ENCODE assay signal across 1 cellular context in the genomic region with DNA sequence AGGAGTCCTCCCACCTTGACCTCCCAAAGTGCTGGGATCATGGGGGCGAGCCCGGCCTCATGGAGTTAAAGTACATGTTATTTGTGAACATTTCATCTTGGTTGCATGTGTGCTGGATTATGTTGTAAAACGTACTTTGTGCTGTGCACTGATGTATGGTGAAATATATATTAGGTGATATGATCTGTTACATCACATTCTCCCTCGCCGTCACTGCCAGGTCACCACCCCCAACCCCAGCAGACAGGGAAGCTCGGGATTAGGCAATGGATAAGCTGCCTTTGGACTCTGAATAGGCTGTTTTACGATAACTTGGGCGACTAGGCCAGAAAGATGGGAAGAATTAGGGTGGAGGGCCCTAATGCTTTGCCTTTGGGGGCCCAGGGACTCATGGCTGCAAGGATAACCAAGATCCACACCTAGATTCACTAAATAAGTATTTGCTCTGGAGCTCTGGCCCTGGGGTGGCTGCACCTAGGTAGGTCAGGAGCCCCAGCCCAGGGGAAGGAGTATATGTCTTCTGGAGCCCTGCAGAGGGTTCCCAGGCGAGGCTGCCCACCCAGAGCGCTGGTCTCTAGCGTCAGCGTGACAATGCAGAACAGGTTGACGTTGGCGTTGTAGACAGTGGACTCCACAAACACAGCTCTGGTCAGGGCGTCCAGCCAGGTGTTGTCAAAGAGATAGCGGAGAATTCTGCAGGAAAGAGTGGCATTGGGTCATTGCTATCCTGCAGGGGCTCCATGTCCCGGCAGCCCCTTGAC.
A peak's percentile ranks its signal among the peaks of the same experiment; 100 is the strongest.
TF ChIP-seq lines count a peak whose summit lies in the region.

No MANE protein-coding gene starts in this region.

TF ChIP-seq in HepG2, 621 proteins besides CTCF, POLR2A, EP300 and RAD21 (continued from another document and continues in another):
- TF ChIP-seq, protein P1, sequence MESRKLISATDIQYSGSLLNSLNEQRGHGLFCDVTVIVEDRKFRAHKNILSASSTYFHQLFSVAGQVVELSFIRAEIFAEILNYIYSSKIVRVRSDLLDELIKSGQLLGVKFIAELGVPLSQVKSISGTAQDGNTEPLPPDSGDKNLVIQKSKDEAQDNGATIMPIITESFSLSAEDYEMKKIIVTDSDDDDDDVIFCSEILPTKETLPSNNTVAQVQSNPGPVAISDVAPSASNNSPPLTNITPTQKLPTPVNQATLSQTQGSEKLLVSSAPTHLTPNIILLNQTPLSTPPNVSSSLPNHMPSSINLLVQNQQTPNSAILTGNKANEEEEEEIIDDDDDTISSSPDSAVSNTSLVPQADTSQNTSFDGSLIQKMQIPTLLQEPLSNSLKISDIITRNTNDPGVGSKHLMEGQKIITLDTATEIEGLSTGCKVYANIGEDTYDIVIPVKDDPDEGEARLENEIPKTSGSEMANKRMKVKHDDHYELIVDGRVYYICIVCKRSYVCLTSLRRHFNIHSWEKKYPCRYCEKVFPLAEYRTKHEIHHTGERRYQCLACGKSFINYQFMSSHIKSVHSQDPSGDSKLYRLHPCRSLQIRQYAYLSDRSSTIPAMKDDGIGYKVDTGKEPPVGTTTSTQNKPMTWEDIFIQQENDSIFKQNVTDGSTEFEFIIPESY (CRISPR knock-in tag; IDR thresholded peaks at IDR 0.05) = peak; percentile 63; the same call in 1 of the 2 replicates
- TF ChIP-seq YEATS4 (CRISPR knock-in tag; IDR thresholded peaks at IDR 0.05; ENCODE audit: borderline replicate concordance) (no peak), ZNF720 (CRISPR knock-in tag; IDR thresholded peaks at IDR 0.05) (no peak), NFIC (IDR thresholded peaks at IDR 0.05; ENCODE audit: low read length) (0 out of 2 replicates have a peak, but pooled peaks have one; percentile 22), RFXAP (CRISPR knock-in tag; IDR thresholded peaks at IDR 0.05; ENCODE audit: borderline replicate concordance) (no peak), REPIN1 (CRISPR knock-in tag; IDR thresholded peaks at IDR 0.05; ENCODE audit: borderline replicate concordance, low read depth) (no peak), ZKSCAN1 (IDR thresholded peaks at IDR 0.05; ENCODE audit: low read length) (0 out of 2 replicates have a peak, but pooled peaks have one; percentile 21), TBX3 (IDR thresholded peaks at IDR 0.05; ENCODE audit: borderline replicate concordance) (peak; percentile 65; the same call in 1 of the 2 replicates), KMT2B (CRISPR knock-in tag; IDR thresholded peaks at IDR 0.05) (no peak), TEAD3 (CRISPR knock-in tag; optimal IDR thresholded peaks at IDR 0.05; ENCODE audit: borderline replicate concordance) (peak; percentile 46), STAT5B (CRISPR knock-in tag; IDR thresholded peaks at IDR 0.05) (no peak), ZNF121 (CRISPR knock-in tag; IDR thresholded peaks at IDR 0.05) (no peak), MAZ (IDR thresholded peaks at IDR 0.05; ENCODE audit: borderline replicate concordance, low read depth, low read length) (no peak; the same call in 1 of the 2 replicates), MAZ (CRISPR knock-in tag; IDR thresholded peaks at IDR 0.05; ENCODE audit: low read depth) (no peak), FOXP1 (IDR thresholded peaks at IDR 0.05) (no peak), FOXP1 (CRISPR knock-in tag; IDR thresholded peaks at IDR 0.05) (peak; percentile 27; the same call in 1 of the 2 replicates), ELF1 (CRISPR knock-in tag; IDR thresholded peaks at IDR 0.05) (no peak), ZNF30 (CRISPR knock-in tag; IDR thresholded peaks at IDR 0.05) (no peak), TARDBP (CRISPR knock-in tag; IDR thresholded peaks at IDR 0.05) (peak; percentile 33; the same call in 1 of the 2 replicates), ZNF333 (CRISPR knock-in tag; IDR thresholded peaks at IDR 0.05; ENCODE audit: borderline replicate concordance) (no peak), FIP1L1 (IDR thresholded peaks at IDR 0.05; ENCODE audit: borderline replicate concordance, insufficient read depth, low read depth, low read length) (no peak), PCBP2 (optimal IDR thresholded peaks at IDR 0.05; ENCODE audit: low read depth, low read length, poor library complexity, severe bottlenecking) (no peak), ZBTB7B (CRISPR knock-in tag; IDR thresholded peaks at IDR 0.05) (no peak), RFX5 (IDR thresholded peaks at IDR 0.05; ENCODE audit: low read depth, low read length) (no peak), SOX5 (CRISPR knock-in tag; IDR thresholded peaks at IDR 0.05; ENCODE audit: borderline replicate concordance) (0 out of 2 replicates have a peak, but pooled peaks have one; percentile 9), FOXK1 (CRISPR knock-in tag; IDR thresholded peaks at IDR 0.05; ENCODE audit: borderline replicate concordance, low read depth) (peak; percentile 61; the same call in 1 of the 2 replicates), DMAP1 (CRISPR knock-in tag; IDR thresholded peaks at IDR 0.05) (0 out of 2 replicates have a peak, but pooled peaks have one; percentile 37)
- TF ChIP-seq, protein P2, sequence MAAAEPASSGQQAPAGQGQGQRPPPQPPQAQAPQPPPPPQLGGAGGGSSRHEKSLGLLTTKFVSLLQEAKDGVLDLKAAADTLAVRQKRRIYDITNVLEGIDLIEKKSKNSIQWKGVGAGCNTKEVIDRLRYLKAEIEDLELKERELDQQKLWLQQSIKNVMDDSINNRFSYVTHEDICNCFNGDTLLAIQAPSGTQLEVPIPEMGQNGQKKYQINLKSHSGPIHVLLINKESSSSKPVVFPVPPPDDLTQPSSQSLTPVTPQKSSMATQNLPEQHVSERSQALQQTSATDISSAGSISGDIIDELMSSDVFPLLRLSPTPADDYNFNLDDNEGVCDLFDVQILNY (CRISPR knock-in tag; conservative IDR thresholded peaks at IDR 0.05) = no peak
- TF ChIP-seq, protein P3, sequence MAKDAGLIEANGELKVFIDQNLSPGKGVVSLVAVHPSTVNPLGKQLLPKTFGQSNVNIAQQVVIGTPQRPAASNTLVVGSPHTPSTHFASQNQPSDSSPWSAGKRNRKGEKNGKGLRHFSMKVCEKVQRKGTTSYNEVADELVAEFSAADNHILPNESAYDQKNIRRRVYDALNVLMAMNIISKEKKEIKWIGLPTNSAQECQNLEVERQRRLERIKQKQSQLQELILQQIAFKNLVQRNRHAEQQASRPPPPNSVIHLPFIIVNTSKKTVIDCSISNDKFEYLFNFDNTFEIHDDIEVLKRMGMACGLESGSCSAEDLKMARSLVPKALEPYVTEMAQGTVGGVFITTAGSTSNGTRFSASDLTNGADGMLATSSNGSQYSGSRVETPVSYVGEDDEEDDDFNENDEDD (CRISPR knock-in tag; IDR thresholded peaks at IDR 0.05; ENCODE audit: borderline replicate concordance) = no peak
- TF ChIP-seq, protein P4, sequence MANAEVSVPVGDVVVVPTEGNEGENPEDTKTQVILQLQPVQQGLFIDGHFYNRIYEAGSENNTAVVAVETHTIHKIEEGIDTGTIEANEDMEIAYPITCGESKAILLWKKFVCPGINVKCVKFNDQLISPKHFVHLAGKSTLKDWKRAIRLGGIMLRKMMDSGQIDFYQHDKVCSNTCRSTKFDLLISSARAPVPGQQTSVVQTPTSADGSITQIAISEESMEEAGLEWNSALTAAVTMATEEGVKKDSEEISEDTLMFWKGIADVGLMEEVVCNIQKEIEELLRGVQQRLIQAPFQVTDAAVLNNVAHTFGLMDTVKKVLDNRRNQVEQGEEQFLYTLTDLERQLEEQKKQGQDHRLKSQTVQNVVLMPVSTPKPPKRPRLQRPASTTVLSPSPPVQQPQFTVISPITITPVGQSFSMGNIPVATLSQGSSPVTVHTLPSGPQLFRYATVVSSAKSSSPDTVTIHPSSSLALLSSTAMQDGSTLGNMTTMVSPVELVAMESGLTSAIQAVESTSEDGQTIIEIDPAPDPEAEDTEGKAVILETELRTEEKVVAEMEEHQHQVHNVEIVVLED (CRISPR knock-in tag; IDR thresholded peaks at IDR 0.05; ENCODE audit: borderline replicate concordance) = no peak
- TF ChIP-seq, protein P5, sequence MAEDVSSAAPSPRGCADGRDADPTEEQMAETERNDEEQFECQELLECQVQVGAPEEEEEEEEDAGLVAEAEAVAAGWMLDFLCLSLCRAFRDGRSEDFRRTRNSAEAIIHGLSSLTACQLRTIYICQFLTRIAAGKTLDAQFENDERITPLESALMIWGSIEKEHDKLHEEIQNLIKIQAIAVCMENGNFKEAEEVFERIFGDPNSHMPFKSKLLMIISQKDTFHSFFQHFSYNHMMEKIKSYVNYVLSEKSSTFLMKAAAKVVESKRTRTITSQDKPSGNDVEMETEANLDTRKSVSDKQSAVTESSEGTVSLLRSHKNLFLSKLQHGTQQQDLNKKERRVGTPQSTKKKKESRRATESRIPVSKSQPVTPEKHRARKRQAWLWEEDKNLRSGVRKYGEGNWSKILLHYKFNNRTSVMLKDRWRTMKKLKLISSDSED (CRISPR knock-in tag; IDR thresholded peaks at IDR 0.05) = no peak
- TF ChIP-seq, protein P6, sequence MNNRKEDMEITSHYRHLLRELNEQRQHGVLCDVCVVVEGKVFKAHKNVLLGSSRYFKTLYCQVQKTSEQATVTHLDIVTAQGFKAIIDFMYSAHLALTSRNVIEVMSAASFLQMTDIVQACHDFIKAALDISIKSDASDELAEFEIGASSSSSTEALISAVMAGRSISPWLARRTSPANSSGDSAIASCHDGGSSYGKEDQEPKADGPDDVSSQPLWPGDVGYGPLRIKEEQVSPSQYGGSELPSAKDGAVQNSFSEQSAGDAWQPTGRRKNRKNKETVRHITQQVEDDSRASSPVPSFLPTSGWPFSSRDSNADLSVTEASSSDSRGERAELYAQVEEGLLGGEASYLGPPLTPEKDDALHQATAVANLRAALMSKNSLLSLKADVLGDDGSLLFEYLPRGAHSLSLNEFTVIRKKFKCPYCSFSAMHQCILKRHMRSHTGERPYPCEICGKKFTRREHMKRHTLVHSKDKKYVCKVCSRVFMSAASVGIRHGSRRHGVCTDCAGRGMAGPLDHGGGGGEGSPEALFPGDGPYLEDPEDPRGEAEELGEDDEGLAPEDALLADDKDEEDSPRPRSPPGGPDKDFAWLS (CRISPR knock-in tag; IDR thresholded peaks at IDR 0.05; ENCODE audit: borderline replicate concordance) = no peak
- TF ChIP-seq, protein P7, sequence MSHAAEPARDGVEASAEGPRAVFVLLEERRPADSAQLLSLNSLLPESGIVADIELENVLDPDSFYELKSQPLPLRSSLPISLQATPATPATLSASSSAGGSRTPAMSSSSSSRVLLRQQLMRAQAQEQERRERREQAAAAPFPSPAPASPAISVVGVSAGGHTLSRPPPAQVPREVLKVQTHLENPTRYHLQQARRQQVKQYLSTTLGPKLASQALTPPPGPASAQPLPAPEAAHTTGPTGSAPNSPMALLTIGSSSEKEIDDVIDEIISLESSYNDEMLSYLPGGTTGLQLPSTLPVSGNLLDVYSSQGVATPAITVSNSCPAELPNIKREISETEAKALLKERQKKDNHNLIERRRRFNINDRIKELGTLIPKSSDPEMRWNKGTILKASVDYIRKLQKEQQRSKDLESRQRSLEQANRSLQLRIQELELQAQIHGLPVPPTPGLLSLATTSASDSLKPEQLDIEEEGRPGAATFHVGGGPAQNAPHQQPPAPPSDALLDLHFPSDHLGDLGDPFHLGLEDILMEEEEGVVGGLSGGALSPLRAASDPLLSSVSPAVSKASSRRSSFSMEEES (CRISPR knock-in tag; IDR thresholded peaks at IDR 0.05) = peak; percentile 64
- TF ChIP-seq, protein P8, sequence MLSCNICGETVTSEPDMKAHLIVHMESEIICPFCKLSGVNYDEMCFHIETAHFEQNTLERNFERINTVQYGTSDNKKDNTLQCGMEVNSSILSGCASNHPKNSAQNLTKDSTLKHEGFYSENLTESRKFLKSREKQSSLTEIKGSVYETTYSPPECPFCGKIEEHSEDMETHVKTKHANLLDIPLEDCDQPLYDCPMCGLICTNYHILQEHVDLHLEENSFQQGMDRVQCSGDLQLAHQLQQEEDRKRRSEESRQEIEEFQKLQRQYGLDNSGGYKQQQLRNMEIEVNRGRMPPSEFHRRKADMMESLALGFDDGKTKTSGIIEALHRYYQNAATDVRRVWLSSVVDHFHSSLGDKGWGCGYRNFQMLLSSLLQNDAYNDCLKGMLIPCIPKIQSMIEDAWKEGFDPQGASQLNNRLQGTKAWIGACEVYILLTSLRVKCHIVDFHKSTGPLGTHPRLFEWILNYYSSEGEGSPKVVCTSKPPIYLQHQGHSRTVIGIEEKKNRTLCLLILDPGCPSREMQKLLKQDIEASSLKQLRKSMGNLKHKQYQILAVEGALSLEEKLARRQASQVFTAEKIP (CRISPR knock-in tag; IDR thresholded peaks at IDR 0.05; ENCODE audit: borderline replicate concordance) = no peak
- TF ChIP-seq, protein P9, sequence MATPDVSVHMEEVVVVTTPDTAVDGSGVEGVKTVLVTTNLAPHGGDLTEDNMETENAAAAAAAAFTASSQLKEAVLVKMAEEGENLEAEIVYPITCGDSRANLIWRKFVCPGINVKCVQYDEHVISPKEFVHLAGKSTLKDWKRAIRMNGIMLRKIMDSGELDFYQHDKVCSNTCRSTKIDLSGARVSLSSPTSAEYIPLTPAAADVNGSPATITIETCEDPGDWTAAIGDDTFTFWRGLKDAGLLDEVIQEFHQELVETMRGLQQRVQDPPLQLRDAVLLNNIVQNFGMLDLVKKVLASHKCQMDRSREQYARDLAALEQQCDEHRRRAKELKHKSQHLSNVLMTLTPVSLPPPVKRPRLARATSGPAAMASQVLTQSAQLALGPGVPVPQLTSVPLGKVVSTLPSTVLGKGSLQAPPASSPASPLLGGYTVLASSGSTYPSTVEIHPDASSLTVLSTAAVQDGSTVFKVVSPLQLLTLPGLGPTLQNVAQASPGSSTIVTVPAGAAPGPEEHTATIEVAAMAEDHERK (CRISPR knock-in tag; IDR thresholded peaks at IDR 0.05; ENCODE audit: low read depth) = no peak
- TF ChIP-seq, protein P10, sequence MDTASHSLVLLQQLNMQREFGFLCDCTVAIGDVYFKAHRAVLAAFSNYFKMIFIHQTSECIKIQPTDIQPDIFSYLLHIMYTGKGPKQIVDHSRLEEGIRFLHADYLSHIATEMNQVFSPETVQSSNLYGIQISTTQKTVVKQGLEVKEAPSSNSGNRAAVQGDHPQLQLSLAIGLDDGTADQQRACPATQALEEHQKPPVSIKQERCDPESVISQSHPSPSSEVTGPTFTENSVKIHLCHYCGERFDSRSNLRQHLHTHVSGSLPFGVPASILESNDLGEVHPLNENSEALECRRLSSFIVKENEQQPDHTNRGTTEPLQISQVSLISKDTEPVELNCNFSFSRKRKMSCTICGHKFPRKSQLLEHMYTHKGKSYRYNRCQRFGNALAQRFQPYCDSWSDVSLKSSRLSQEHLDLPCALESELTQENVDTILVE (CRISPR knock-in tag; IDR thresholded peaks at IDR 0.05) = peak; percentile 47; the same call in 1 of the 2 replicates
- TF ChIP-seq, protein P11, sequence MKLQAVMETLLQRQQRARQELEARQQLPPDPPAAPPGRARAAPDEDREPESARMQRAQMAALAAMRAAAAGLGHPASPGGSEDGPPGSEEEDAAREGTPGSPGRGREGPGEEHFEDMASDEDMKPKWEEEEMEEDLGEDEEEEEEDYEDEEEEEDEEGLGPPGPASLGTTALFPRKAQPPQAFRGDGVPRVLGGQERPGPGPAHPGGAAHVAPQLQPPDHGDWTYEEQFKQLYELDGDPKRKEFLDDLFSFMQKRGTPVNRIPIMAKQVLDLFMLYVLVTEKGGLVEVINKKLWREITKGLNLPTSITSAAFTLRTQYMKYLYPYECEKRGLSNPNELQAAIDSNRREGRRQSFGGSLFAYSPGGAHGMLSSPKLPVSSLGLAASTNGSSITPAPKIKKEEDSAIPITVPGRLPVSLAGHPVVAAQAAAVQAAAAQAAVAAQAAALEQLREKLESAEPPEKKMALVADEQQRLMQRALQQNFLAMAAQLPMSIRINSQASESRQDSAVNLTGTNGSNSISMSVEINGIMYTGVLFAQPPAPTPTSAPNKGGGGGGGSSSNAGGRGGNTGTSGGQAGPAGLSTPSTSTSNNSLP (IDR thresholded peaks at IDR 0.05; ENCODE audit: low read depth, low read length) = peak; percentile 77; the same call in 1 of the 2 replicates
